ENCODE assay signal across 21 cellular contexts in genomic region chr2:131058905-131059304, GRCh38. TPM values are rescaled to one million over a fixed set of nuclear protein-coding genes. Genes with fewer than 3 reads are reported as not detected.
DNase-seq lines count a peak whose midpoint lies in the region; ATAC-seq lines count a peak whose summit lies in the region.
"Had no signal": no experiment of that assay in that cellular context is flagged by ENCODE, and none has a peak within 500 bp of the region (broad histone marks: within the 10 kb centered on the region; RNA-seq: fewer than 3 reads in every experiment).

No MANE protein-coding gene starts in this region.

- DNase-seq in C1 segment of cervical spinal cord (lab: John Stamatoyannopoulos, UW) (peak in 11 of 14 donors; percentile 25 to 85 (median 65)), SK-MEL-5 (ENCODE audit: low read depth, low spot score) (peak; percentile 84), globus pallidus (ENCODE audit: low spot score) (peak; percentile 93), trophoblast cell (no peak), HuH-7.5 (ENCODE audit: low spot score) (no peak), AG20443 (ENCODE audit: low spot score) (no peak), SHP77 treated with DMSO at 0.1 percent for 48 hours (lab: John Stamatoyannopoulos, UW) (no peak)
- DNase-seq: activated CD4-positive, alpha-beta T cell treated with anti-CD3 and anti-CD28 coated beads, Interleukin-2, amount 50 U/mL, for 4 hours; activated CD8-positive, alpha-beta memory T cell treated with anti-CD3 and anti-CD28 coated beads, Interleukin-2, amount 50 U/mL, for 48 hours; brain microvascular endothelial cell; esophagus squamous epithelium; left cardiac atrium; NCI-H1092 treated with DMSO at 0.1 percent for 48 hours; NCI-H2081; NCI-H345; NCI-H774; stimulated activated CD4-positive, alpha-beta T cell treated with anti-CD3 and anti-CD28 coated beads, Interleukin-4, amount 100 ng/mL, for 1 hour; stimulated activated naive B cell treated with anti-CD40 and anti-IgM and Interleukin-4, amounts not matched to agents 10 μg/mL and 1 μg/mL and 100 μg/mL, for 72 hours; T-helper 9 cell had no signal

- H3K14ac ChIP-seq in trophoblast cell (ENCODE audit: low read length): no peak overlapping the region

- peaks cover 0 to under 1% of the 10 kb centered on the region in 2 experiments for H3K4me1 ChIP-seq in trophoblast cell (ENCODE audit: control insufficient read depth in 1 of 2, insufficient read depth in 2 of 2, low read length in 2 of 2)

- no peak overlapping the region for H2BK5ac ChIP-seq in trophoblast cell (ENCODE audit: low read depth, low read length, poor library complexity)

- no peak overlapping the region for H2AFZ ChIP-seq in trophoblast cell (ENCODE audit: insufficient read depth, low read length, poor library complexity)

- peak overlapping the region; percentile 31 for H3K4ac ChIP-seq in trophoblast cell (ENCODE audit: low read depth, low read length)

- H4K91ac ChIP-seq in trophoblast cell (ENCODE audit: low read depth, low read length): no peak overlapping the region

- H2AK5ac ChIP-seq in trophoblast cell (ENCODE audit: low read length): no peak overlapping the region

- no peak overlapping the region for H3K9ac ChIP-seq in trophoblast cell (ENCODE audit: low read length)

- no peak overlapping the region for H3K27ac ChIP-seq in trophoblast cell (ENCODE audit: low read depth, low read length)
- H3K27ac ChIP-seq: brain microvascular endothelial cell, esophagus squamous epithelium, right atrium auricular region had no signal

- H2BK12ac ChIP-seq in trophoblast cell (ENCODE audit: low read length): no peak overlapping the region

- H3K4me3 ChIP-seq in trophoblast cell (ENCODE audit: low read depth, low read length): no peak overlapping the region
- H3K4me3 ChIP-seq: esophagus squamous epithelium, right atrium auricular region had no signal

- in situ Hi-C loops in SK-MEL-5 (cut with HindIII; ENCODE audit: low pct_unique_long_range_greater_than_20kb, low sequenced_read_pairs): no loop called here

- no peak overlapping the region for H3K23ac ChIP-seq in trophoblast cell (ENCODE audit: low read length)

- peaks cover 29 to 51% of the 10 kb centered on the region in 2 experiments for H3K36me3 ChIP-seq in trophoblast cell (ENCODE audit: control insufficient read depth in 1 of 2, insufficient read depth in 2 of 2, low read length in 2 of 2)

- no peak overlapping the region for H4K12ac ChIP-seq in trophoblast cell (ENCODE audit: low read depth, low read length)

- no peaks in the 10 kb centered on the region for H3K27me3 ChIP-seq in trophoblast cell (ENCODE audit: insufficient read depth, low read length)
- H3K27me3 ChIP-seq: brain microvascular endothelial cell, esophagus squamous epithelium, right atrium auricular region had no signal

- H4K8ac ChIP-seq in trophoblast cell (ENCODE audit: low read depth, low read length): no peak overlapping the region

- no peak overlapping the region for H3K18ac ChIP-seq in trophoblast cell (ENCODE audit: low read length)

- no peaks in the 10 kb centered on the region for H3K9me3 ChIP-seq in trophoblast cell (ENCODE audit: insufficient read depth, low read depth, low read length)
- H3K9me3 ChIP-seq: esophagus squamous epithelium, right atrium auricular region had no signal

- no peaks in the 10 kb centered on the region for H3K79me1 ChIP-seq in trophoblast cell (ENCODE audit: low read length)

- H3K4me2 ChIP-seq in trophoblast cell (ENCODE audit: low read length): no peak overlapping the region

- no CpG with 5 or more reads among the region's 4 CpGs for WGBS in trophoblast cell (ENCODE audit: extremely low coverage, insufficient coverage, insufficient read length)

- no peak for ATAC-seq in GM21737 (IDR thresholded peaks at IDR 0.05; ENCODE audit: unreplicated experiment)
- ATAC-seq: left cardiac atrium; stimulated activated naive B cell treated with anti-CD40 and anti-IgM and Interleukin-4, amounts not matched to agents 10 μg/mL and 1 μg/mL and 100 μg/mL, for 72 hours had no signal

- H2BK120ac ChIP-seq in trophoblast cell (ENCODE audit: insufficient read depth, low read length, poor library complexity): no peak overlapping the region

- H3K79me2 ChIP-seq in trophoblast cell (ENCODE audit: control insufficient read depth, insufficient read depth, low read length, poor library complexity): peaks cover 16% of the 10 kb centered on the region

RNA-seq across cellular contexts. Expression of gene FAM168B, which starts 34.4 kb away (rescaled TPM):
- 65.5 and 69.6 TPM in 2 replicates for total RNA-seq in SK-MEL-5 (2014; rRNA removed; shearing (Covaris generic))
- 107 and 121 TPM in 2 replicates for polyA plus RNA-seq in SK-MEL-5 (2015; cell fraction: cytosol; rRNA removed)
- polyA plus RNA-seq in SK-MEL-5 (2015; cell fraction: nucleus; rRNA removed): 42.6 and 48.6 TPM in 2 replicates
- polyA plus RNA-seq in trophoblast cell (2013): 95.6 and 97.7 TPM in 2 replicates

RNA-seq across cellular contexts. Expression of gene PLEKHB2, which starts 46.2 kb away (rescaled TPM):
- total RNA-seq in SK-MEL-5 (2014; rRNA removed; shearing (Covaris generic)): 116 and 117 TPM in 2 replicates
- 110 and 126 TPM in 2 replicates for polyA plus RNA-seq in SK-MEL-5 (2015; cell fraction: cytosol; rRNA removed)
- polyA plus RNA-seq in SK-MEL-5 (2015; cell fraction: nucleus; rRNA removed): 23.9 and 30.0 TPM in 2 replicates
- polyA plus RNA-seq in trophoblast cell (2013): 54.6 and 56.5 TPM in 2 replicates

Comparison
In these comparisons a context has a peak if more than half of its experiments do, and no peak if none do; other contexts are left out.
1. DNase-seq: peak in C1 segment of cervical spinal cord (11 of 14), SK-MEL-5 (single experiment) and globus pallidus (single experiment); none in trophoblast cell (0 of 2), HuH-7.5 (single experiment), AG20443 (single experiment) and SHP77 treated with DMSO at 0.1 percent for 48 hours (single experiment).